Comparison of ENCODE assay signal across 36 cellular contexts in genomic region chr1:169545472-169545871, GRCh38. TPM values are rescaled to one million over a fixed set of nuclear protein-coding genes. Genes with fewer than 3 reads are reported as not detected.
"Had no signal": no experiment of that assay in that cellular context is flagged by ENCODE, and none has a peak within 500 bp of the region (broad histone marks: within the 10 kb centered on the region; RNA-seq: fewer than 3 reads in every experiment).

No MANE protein-coding gene starts in this region.

- H3K4me3 Mint-ChIP-seq: activated CD4-positive, alpha-beta T cell treated with anti-CD3 and anti-CD28 coated beads, Interleukin-2, amount 10 ng/mL, durations not matched to agents 24 days and 14 days; activated CD8-positive, alpha-beta T cell treated with anti-CD3 and anti-CD28 coated beads for 36 hours; activated naive CD4-positive, alpha-beta T cell treated with anti-CD3 and anti-CD28 coated beads, Interleukin-2, amount 50 U/mL, for 24 hours; activated naive CD8-positive, alpha-beta T cell treated with anti-CD3 and anti-CD28 coated beads, Interleukin-2, amount 10 ng/mL, durations not matched to agents 7 days and 5 days; central memory CD8-positive, alpha-beta T cell; T-cell; T-helper 17 cell had no signal

- H3K27me3 Mint-ChIP-seq: activated CD4-positive, alpha-beta T cell treated with anti-CD3 and anti-CD28 coated beads, Interleukin-2, amount 10 ng/mL, durations not matched to agents 24 days and 14 days; activated CD8-positive, alpha-beta T cell treated with anti-CD3 and anti-CD28 coated beads for 36 hours; activated naive CD4-positive, alpha-beta T cell treated with anti-CD3 and anti-CD28 coated beads, Interleukin-2, amount 50 U/mL, for 24 hours; T-cell; T-helper 17 cell had no signal

- H3K9me3 ChIP-seq: ascending aorta, MG63, Peyer's patch had no signal

- ATAC-seq: activated CD8-positive, alpha-beta T cell treated with anti-CD3 and anti-CD28 coated beads for 36 hours; T-helper 17 cell had no signal

- H3K27ac ChIP-seq: ascending aorta, cardiac muscle cell, KMS-11, Peyer's patch, WERI-Rb-1 had no signal

- H3K27me3 ChIP-seq: ascending aorta, cardiac muscle cell, Peyer's patch had no signal

- H3K4me3 ChIP-seq: ascending aorta, cardiac muscle cell, MG63, Peyer's patch had no signal

- DNase-seq: activated CD4-positive, alpha-beta T cell treated with anti-CD3 and anti-CD28 coated beads, Interleukin-2, amount 10 ng/mL, durations not matched to agents 24 days and 14 days; activated CD4-positive, alpha-beta T cell treated with anti-CD3 and anti-CD28 coated beads, Interleukin-2, amount 50 U/mL, for 4 hours; activated CD8-positive, alpha-beta T cell treated with anti-CD3 and anti-CD28 coated beads for 36 hours; activated gamma-delta T cell; activated naive CD4-positive, alpha-beta T cell treated with Interleukin-2 at 50 U/mL for 16 hours; activated naive CD8-positive, alpha-beta T cell treated with anti-CD3 and anti-CD28 coated beads, Interleukin-2, amount 10 ng/mL, durations not matched to agents 7 days and 5 days; activated T-cell treated with anti-CD3 and anti-CD28 coated beads, Interleukin-2, amount 50 U/mL, for 1 hour; amygdala; MG63; NCI-H1048; NCI-H1105 treated with DMSO at 0.1 percent for 48 hours; NCI-H1436 treated with DMSO at 0.1 percent for 48 hours; NCI-H1694 treated with DMSO at 0.1 percent for 48 hours; NCI-H2029; NCI-H2171 treated with DMSO at 0.1 percent for 48 hours; NCI-H2227 treated with DMSO at 0.1 percent for 48 hours; NCI-H446; NCI-H510A treated with DMSO at 0.1 percent for 48 hours; NCI-H526 treated with DMSO at 0.1 percent for 48 hours; NCI-H774; PC-3; Peyer's patch; RPMI8226; SHP77 treated with DMSO at 0.1 percent for 48 hours; T-cell; T-helper 17 cell; T-helper 9 cell; WERI-Rb-1 had no signal

- H3K36me3 ChIP-seq: ascending aorta, cardiac muscle cell, MG63, Peyer's patch, WERI-Rb-1 had no signal

- H3K36me3 Mint-ChIP-seq: activated naive CD8-positive, alpha-beta T cell treated with anti-CD3 and anti-CD28 coated beads, Interleukin-2, amount 10 ng/mL, durations not matched to agents 7 days and 5 days; T-cell had no signal

- H3K4me1 Mint-ChIP-seq: activated naive CD4-positive, alpha-beta T cell treated with anti-CD3 and anti-CD28 coated beads, Interleukin-2, amount 50 U/mL, for 24 hours had no signal

- H3K9me3 Mint-ChIP-seq: activated CD4-positive, alpha-beta T cell treated with anti-CD3 and anti-CD28 coated beads, Interleukin-2, amount 10 ng/mL, durations not matched to agents 24 days and 14 days; activated CD8-positive, alpha-beta T cell treated with anti-CD3 and anti-CD28 coated beads for 36 hours; activated naive CD4-positive, alpha-beta T cell treated with anti-CD3 and anti-CD28 coated beads, Interleukin-2, amount 50 U/mL, for 24 hours; activated naive CD8-positive, alpha-beta T cell treated with anti-CD3 and anti-CD28 coated beads, Interleukin-2, amount 10 ng/mL, durations not matched to agents 7 days and 5 days; activated T-helper 2 cell treated with anti-CD3 and anti-CD28 coated beads, Interferon-gamma antibody, Interleukin-2, Interleukin-4, amounts not matched to agents 10 μg/mL and 5 μg/mL and 100 μg/mL, durations not matched to agents 14 hours and 24 hours and 36 hours; central memory CD8-positive, alpha-beta T cell; T-cell had no signal

- H3K4me1 ChIP-seq: ascending aorta, Peyer's patch had no signal

RNA-seq across cellular contexts. Expression of gene F5, which starts 40.8 kb away (rescaled TPM):
- total RNA-seq: ascending aorta, cardiac muscle cell, chondrocyte, PC-3, SK-MEL-5 had no signal
